Comparison of ENCODE assay signal across 15 cellular contexts in genomic region chr10:29839826-29840515, GRCh38.
A peak's percentile ranks its signal among the peaks of the same experiment; 100 is the strongest.
DNase-seq lines count a peak whose midpoint lies in the region; ATAC-seq and TF ChIP-seq lines count a peak whose summit lies in the region.
"Had no signal": no experiment of that assay in that cellular context is flagged by ENCODE, and none has a peak within 500 bp of the region (broad histone marks: within the 10 kb centered on the region; RNA-seq: fewer than 3 reads in every experiment).

No MANE protein-coding gene starts in this region.

- no peak for TF ChIP-seq CTCF in endodermal cell (conservative IDR thresholded peaks at IDR 0.05)
- TF ChIP-seq CTCF in nephron progenitor cell (IDR thresholded peaks at IDR 0.05), result no peak

- H3K9ac ChIP-seq in endodermal cell (ENCODE audit: extremely low read depth, low read length, poor library complexity, severe bottlenecking) (no peak overlapping the region), Karpas-422 (ENCODE audit: low read length) (no peak overlapping the region)

- no peaks in the 10 kb centered on the region for H3K79me2 ChIP-seq in Karpas-422 (ENCODE audit: low read length)

- H3K4me1 Mint-ChIP-seq in endodermal cell (peaks cover 24% of the 10 kb centered on the region), nephron progenitor cell (peaks cover 44% of the 10 kb centered on the region)
- H3K4me1 Mint-ChIP-seq: activated B cell treated with CpG ODN at 0.5 μM for 24 hours had no signal

- H3K4me3 ChIP-seq in endodermal cell (ENCODE audit: low read length), result no peak overlapping the region
- H3K4me3 ChIP-seq in Karpas-422 (ENCODE audit: low read length), result no peak overlapping the region
- H3K4me3 ChIP-seq: SJSA1 had no signal

- H4K20me1 ChIP-seq in Karpas-422 (ENCODE audit: insufficient read depth, low read depth, low read length), result no peaks in the 10 kb centered on the region

- ATAC-seq in HG02571 (IDR thresholded peaks at IDR 0.05; ENCODE audit: unreplicated experiment), result no peak

- DNase-seq in COLO668 (lab: John Stamatoyannopoulos, UW; ENCODE audit: unreplicated experiment), result peak; percentile 59
- DNase-seq in NCI-H146 (lab: John Stamatoyannopoulos, UW), result peak; percentile 69
- DNase-seq in endodermal cell, result peak; percentile 66
- DNase-seq in nephron progenitor cell, result no peak
- DNase-seq in Karpas-422, result no peak
- DNase-seq in A172 (ENCODE audit: low spot score), result no peak
- no peak for DNase-seq in NCI-H2029 treated with DMSO at 0.1 percent for 48 hours (lab: John Stamatoyannopoulos, UW)
- DNase-seq: activated B cell treated with CpG ODN at 0.5 μM for 24 hours; activated T-cell treated with anti-CD3 and anti-CD28 coated beads, Interleukin-2, amount 50 U/mL, for 1 hour; AML-193; effector memory CD4-positive, alpha-beta T cell; hippocampal formation; NCI-H82 had no signal

- no peaks in the 10 kb centered on the region for H3K27me3 ChIP-seq in endodermal cell (ENCODE audit: control insufficient read depth, insufficient read depth, low read length, poor library complexity, severe bottlenecking)
- no peaks in the 10 kb centered on the region for H3K27me3 ChIP-seq in Karpas-422 (ENCODE audit: low read length)
- H3K27me3 ChIP-seq: SJSA1 had no signal

- WGBS in endodermal cell (ENCODE audit: insufficient coverage in 1 of 2, insufficient read length in 1 of 2), 2 experiments, result 87 to 97% methylated on average over 4 to 9 of the region's 9 CpGs

- H3K9me3 ChIP-seq in endodermal cell (ENCODE audit: control insufficient read depth, low read length), result peaks cover 4% of the 10 kb centered on the region
- H3K9me3 ChIP-seq in Karpas-422 (ENCODE audit: low read length), result no peaks in the 10 kb centered on the region
- H3K9me3 ChIP-seq: SJSA1 had no signal

- H2AFZ ChIP-seq in Karpas-422 (ENCODE audit: low read length), result no peak overlapping the region

- no peaks in the 10 kb centered on the region for H3K4me1 ChIP-seq in endodermal cell (ENCODE audit: control insufficient read depth, insufficient read depth, low read length)
- no peaks in the 10 kb centered on the region for H3K4me1 ChIP-seq in Karpas-422 (ENCODE audit: low read length)
- H3K4me1 ChIP-seq: SJSA1 had no signal

- peaks cover 2% of the 10 kb centered on the region for H3K9me3 Mint-ChIP-seq in endodermal cell
- H3K9me3 Mint-ChIP-seq in nephron progenitor cell, result peaks cover 5% of the 10 kb centered on the region
- H3K9me3 Mint-ChIP-seq: activated B cell treated with CpG ODN at 0.5 μM for 24 hours had no signal

- H3K4me3 Mint-ChIP-seq in endodermal cell (no peak overlapping the region), nephron progenitor cell (peak overlapping the region; percentile 21)
- H3K4me3 Mint-ChIP-seq: activated B cell treated with CpG ODN at 0.5 μM for 24 hours had no signal

- no peak overlapping the region for H3K4me2 ChIP-seq in Karpas-422 (ENCODE audit: low read depth, low read length, poor library complexity, severe bottlenecking)

- H3K27me3 Mint-ChIP-seq in endodermal cell (ENCODE audit: insufficient read depth) (peaks cover 2% of the 10 kb centered on the region), nephron progenitor cell (ENCODE audit: low read depth, poor library complexity) (peaks cover 10% of the 10 kb centered on the region)
- H3K27me3 Mint-ChIP-seq: activated B cell treated with CpG ODN at 0.5 μM for 24 hours had no signal

- no peak overlapping the region for H3K27ac ChIP-seq in endodermal cell (ENCODE audit: low read depth, low read length)
- no peak overlapping the region for H3K27ac ChIP-seq in Karpas-422 (ENCODE audit: low read length)
- H3K27ac ChIP-seq: SJSA1 had no signal

- H3K36me3 Mint-ChIP-seq in endodermal cell (ENCODE audit: low read depth) (no peaks in the 10 kb centered on the region), nephron progenitor cell (ENCODE audit: low read depth) (no peaks in the 10 kb centered on the region)

- no peaks in the 10 kb centered on the region for H3K9me2 ChIP-seq in Karpas-422 (replicated peaks; ENCODE audit: insufficient read depth, low read length)

- H3K27ac Mint-ChIP-seq in endodermal cell (peak overlapping the region; percentile 35), nephron progenitor cell (no peak overlapping the region)
- H3K27ac Mint-ChIP-seq: activated B cell treated with CpG ODN at 0.5 μM for 24 hours had no signal

- H3K36me3 ChIP-seq in endodermal cell (ENCODE audit: control insufficient read depth, insufficient read depth, low read length) (no peaks in the 10 kb centered on the region), Karpas-422 (ENCODE audit: insufficient read depth, low read length) (no peaks in the 10 kb centered on the region)
- H3K36me3 ChIP-seq: SJSA1 had no signal

Comparison
In these comparisons a context has a peak if more than half of its experiments do, and no peak if none do; other contexts are left out.
1. DNase-seq: peak in COLO668 (single experiment), NCI-H146 (single experiment) and endodermal cell (single experiment); none in nephron progenitor cell (single experiment), Karpas-422 (single experiment), A172 (single experiment) and NCI-H2029 treated with DMSO at 0.1 percent for 48 hours (single experiment).